Comparison of ENCODE assay signal across 11 cellular contexts in genomic region chr9:118961857-118962256, GRCh38.
DNase-seq lines count a peak whose midpoint lies in the region; ATAC-seq and TF ChIP-seq lines count a peak whose summit lies in the region.
"Had no signal": no experiment of that assay in that cellular context is flagged by ENCODE, and none has a peak within 500 bp of the region (broad histone marks: within the 10 kb centered on the region; RNA-seq: fewer than 3 reads in every experiment).

No MANE protein-coding gene starts in this region.

- TF ChIP-seq CTCF in fibroblast of villous mesenchyme (IDR thresholded peaks at IDR 0.05; ENCODE audit: insufficient read depth, low read depth, low read length): no peak

- peak; percentile 82 for DNase-seq in Caki2 (ENCODE audit: low read depth)
- DNase-seq in NCI-H226: peak; percentile 96
- peak; percentile 48 for DNase-seq in fibroblast of villous mesenchyme (ENCODE audit: low read depth)
- peak; percentile 67 for DNase-seq in non-pigmented ciliary epithelial cell (ENCODE audit: low read depth)
- no peak for DNase-seq in NK-92 treated with Interleukin-12 subunit alpha and Interleukin-12 subunit beta, amount 100 ng/mL, for 24 hours (lab: John Stamatoyannopoulos, UW)
- DNase-seq: DMS79, retina, SHP77 treated with DMSO at 0.1 percent for 48 hours had no signal

- ATAC-seq in GM21723 (IDR thresholded peaks at IDR 0.05; ENCODE audit: unreplicated experiment) (no peak), HG02642 (IDR thresholded peaks at IDR 0.05; ENCODE audit: poor library complexity, unreplicated experiment) (no peak), HG03521 (IDR thresholded peaks at IDR 0.05; ENCODE audit: unreplicated experiment) (no peak)

- in situ Hi-C loops in Caki2 (cut with HindIII; ENCODE audit: low pct_unique_long_range_greater_than_20kb, low sequenced_read_pairs): no loop called here

- no peak overlapping the region for H3K4me3 ChIP-seq in fibroblast of villous mesenchyme (ENCODE audit: low read depth, low read length)
